ENCODE assay signal across 17 cellular contexts in the genomic region with DNA sequence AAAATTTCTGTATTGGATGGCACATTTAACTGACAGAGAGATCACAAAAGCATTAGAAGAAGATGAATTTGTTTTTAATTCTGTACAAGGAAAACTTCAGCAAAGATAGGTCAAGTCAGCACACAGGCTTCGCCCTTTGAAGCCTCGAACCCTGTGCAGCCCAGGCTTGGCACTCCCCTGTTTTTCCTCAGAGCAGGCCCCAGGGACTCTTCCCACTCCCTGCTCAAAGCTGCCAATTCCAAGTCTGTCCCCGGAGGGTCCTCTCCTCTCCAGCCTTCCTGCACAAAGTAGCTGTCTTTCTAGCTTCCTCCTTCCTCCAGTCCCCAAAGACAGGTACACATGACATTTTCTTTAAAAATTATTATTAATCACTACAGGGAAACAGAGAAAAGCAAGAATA.
DNase-seq lines count a peak whose midpoint lies in the region; ATAC-seq and TF ChIP-seq lines count a peak whose summit lies in the region.
"Had no signal": no experiment of that assay in that cellular context is flagged by ENCODE, and none has a peak within 500 bp of the region (broad histone marks: within the 10 kb centered on the region; RNA-seq: fewer than 3 reads in every experiment).

No MANE protein-coding gene starts in this region.

- H3F3A ChIP-seq in PC-3 (ENCODE audit: low read length, unreplicated experiment) = no peaks in the 10 kb centered on the region

- H2BK15ac ChIP-seq in neuronal stem cell (ENCODE audit: low read length) = no peak overlapping the region

- peaks cover 59% of the 10 kb centered on the region for H3K9me3 Mint-ChIP-seq in HFFc6

- ATAC-seq in PC-3 = no peak
- ATAC-seq in HG03442 (IDR thresholded peaks at IDR 0.05; ENCODE audit: unreplicated experiment) = no peak
- ATAC-seq: A549 had no signal

- BruUV-seq in PC-3 (replicated peaks; lab: Mats Ljungman, UMichigan) = no TSS peak

- H3K14ac ChIP-seq in neuronal stem cell (ENCODE audit: low read length) = no peak overlapping the region

- CTCF ChIA-PET in PC-3 (lab: Charles Lee) = no interaction called here

- peak overlapping the region; percentile 65 for H2AFZ ChIP-seq in neuronal stem cell (ENCODE audit: low read length)
- H2AFZ ChIP-seq in PC-3 (ENCODE audit: low read length) = no peak overlapping the region

- no peak overlapping the region for H4K91ac ChIP-seq in neuronal stem cell (ENCODE audit: low read depth, low read length, poor library complexity)

- H3K27ac Mint-ChIP-seq in HFFc6 = no peak overlapping the region
- H3K27ac Mint-ChIP-seq: IgD-negative memory B cell had no signal

- H4K8ac ChIP-seq in neuronal stem cell (ENCODE audit: low read depth, low read length) = no peak overlapping the region

- TF ChIP-seq CTCF in PC-3 (conservative IDR thresholded peaks at IDR 0.05; ENCODE audit: low read depth, low read length) = no peak
- TF ChIP-seq CTCF in HFFc6 (IDR thresholded peaks at IDR 0.05) = no peak

- peaks cover 5% of the 10 kb centered on the region; the same call in 1 of the 2 replicates for H3K36me3 Mint-ChIP-seq in HFFc6 (ENCODE audit: low read depth)
- H3K36me3 Mint-ChIP-seq: CD4-positive, alpha-beta memory T cell; IgD-negative memory B cell had no signal

- H2AK5ac ChIP-seq in neuronal stem cell (ENCODE audit: low read depth, low read length) = no peak overlapping the region

- H3K79me2 ChIP-seq in PC-3 (ENCODE audit: low read length) = no peaks in the 10 kb centered on the region

- H2BK120ac ChIP-seq in neuronal stem cell (ENCODE audit: low read depth, low read length) = peak overlapping the region; percentile 44

- POLR2A ChIA-PET in PC-3 (lab: Charles Lee; ENCODE audit: unreplicated experiment) = no interaction called here

- WGBS in ectodermal cell, 2 experiments = 54 to 61% methylated on average over 3 of the region's 3 CpGs
- no CpG with 5 or more reads among the region's 3 CpGs for whole genome bisulfite sequencing in neuronal stem cell (ENCODE audit: extremely low coverage in 2 of 2, insufficient read length in 2 of 2, insufficient replicate concordance in 1 of 2), 2 donors

- H2BK12ac ChIP-seq in neuronal stem cell (ENCODE audit: low read length) = no peak overlapping the region

- no peaks in the 10 kb centered on the region for H3K79me1 ChIP-seq in neuronal stem cell (ENCODE audit: low read depth, low read length)

- peak overlapping the region; percentile 38; the same call in 1 of the 2 replicates for H3K9ac ChIP-seq in HUES48 (ENCODE audit: low read depth, low read length)
- no peak overlapping the region for H3K9ac ChIP-seq in iPS-18a (ENCODE audit: low read length)
- H3K9ac ChIP-seq in neuronal stem cell (ENCODE audit: low read depth, low read length, poor library complexity) = no peak overlapping the region
- H3K9ac ChIP-seq in PC-3 (ENCODE audit: low read length) = no peak overlapping the region

- H3K27me3 ChIP-seq in HUES48 (ENCODE audit: control insufficient read depth, insufficient read depth, low read length) (no peaks in the 10 kb centered on the region), ectodermal cell (ENCODE audit: control insufficient read depth, insufficient read depth, low read length, poor library complexity, severe bottlenecking) (no peaks in the 10 kb centered on the region), iPS-18a (ENCODE audit: control insufficient read depth, insufficient read depth, low read length) (no peaks in the 10 kb centered on the region), neuronal stem cell (ENCODE audit: control insufficient read depth in 3 of 3, insufficient read depth in 3 of 3, low read depth in 1 of 3, low read length in 3 of 3) (no peaks in the 10 kb centered on the region), PC-3 (ENCODE audit: low read length) (no peaks in the 10 kb centered on the region)
- H3K27me3 ChIP-seq: BE2C had no signal

- H3K9me2 ChIP-seq in PC-3 (replicated peaks; ENCODE audit: low read length) = no peaks in the 10 kb centered on the region

- H3K27ac ChIP-seq in HUES48 (ENCODE audit: low read depth, low read length) (peak overlapping the region; percentile 85), ectodermal cell (ENCODE audit: insufficient read depth, low read depth, low read length, poor library complexity, severe bottlenecking) (peak overlapping the region; percentile 76), iPS-18a (ENCODE audit: low read length) (peak overlapping the region; percentile 59), neuronal stem cell (replicated peaks; ENCODE audit: low read length) (peak overlapping the region; percentile 68), PC-3 (ENCODE audit: low read length) (no peak overlapping the region)
- H3K27ac ChIP-seq: A549, C4-2B had no signal

- H3K23ac ChIP-seq in neuronal stem cell (ENCODE audit: low read depth, low read length, poor library complexity) = no peak overlapping the region

- H4K20me1 ChIP-seq in PC-3 (ENCODE audit: low read length) = no peaks in the 10 kb centered on the region

- H3K4me1 ChIP-seq in HUES48 (ENCODE audit: control insufficient read depth, insufficient read depth, low read length) = peaks cover 22% of the 10 kb centered on the region
- H3K4me1 ChIP-seq in ectodermal cell (ENCODE audit: control insufficient read depth, insufficient read depth, low read length) = peaks cover 17% of the 10 kb centered on the region
- peaks cover 23% of the 10 kb centered on the region for H3K4me1 ChIP-seq in iPS-18a (ENCODE audit: control insufficient read depth, low read depth, low read length)
- peaks cover 8 to 9% of the 10 kb centered on the region in 2 donors for H3K4me1 ChIP-seq in neuronal stem cell (ENCODE audit: control insufficient read depth in 2 of 2, insufficient read depth in 1 of 2, low read depth in 1 of 2, low read length in 2 of 2)
- no peaks in the 10 kb centered on the region for H3K4me1 ChIP-seq in PC-3 (ENCODE audit: insufficient read depth, low read length)
- H3K4me1 ChIP-seq: A549, BE2C had no signal

- peaks cover 9% of the 10 kb centered on the region; the same call in 1 of the 2 replicates for H3K9me3 ChIP-seq in HUES48 (ENCODE audit: control insufficient read depth, insufficient read depth, low read length)
- no peaks in the 10 kb centered on the region for H3K9me3 ChIP-seq in ectodermal cell (ENCODE audit: control insufficient read depth, low read length)
- H3K9me3 ChIP-seq in iPS-18a (ENCODE audit: control insufficient read depth, low read depth, low read length) = peaks cover 9% of the 10 kb centered on the region
- peaks cover 2 to 12% of the 10 kb centered on the region in 2 donors for H3K9me3 ChIP-seq in neuronal stem cell (replicated peaks in 1 of 2; ENCODE audit: control insufficient read depth in 2 of 2, insufficient read depth in 1 of 2, low read depth in 1 of 2, low read length in 2 of 2)
- H3K9me3 ChIP-seq in PC-3 (ENCODE audit: low read length) = no peaks in the 10 kb centered on the region
- H3K9me3 ChIP-seq: A549, BE2C had no signal

- H3K18ac ChIP-seq in neuronal stem cell (ENCODE audit: low read length) = peak overlapping the region; percentile 76

- no peak overlapping the region for H3K4ac ChIP-seq in neuronal stem cell (ENCODE audit: low read length)

- intact Hi-C loops in PC-3 (cut with micrococcal nuclease) = no loop called here

- no peaks in the 10 kb centered on the region for H3K4me1 Mint-ChIP-seq in HFFc6 (ENCODE audit: low read depth)
- H3K4me1 Mint-ChIP-seq: IgD-negative memory B cell had no signal

- H3K4me2 ChIP-seq in neuronal stem cell (ENCODE audit: insufficient read depth, low read length, poor library complexity, severe bottlenecking) (no peak overlapping the region), PC-3 (ENCODE audit: low read length) (no peak overlapping the region)
- H3K4me2 ChIP-seq: A549 had no signal

- H3K36me3 ChIP-seq in HUES48 (ENCODE audit: control insufficient read depth, insufficient read depth, low read length) = no peaks in the 10 kb centered on the region
- no peaks in the 10 kb centered on the region for H3K36me3 ChIP-seq in ectodermal cell (ENCODE audit: control insufficient read depth, insufficient read depth, low read length)
- no peaks in the 10 kb centered on the region for H3K36me3 ChIP-seq in iPS-18a (ENCODE audit: control insufficient read depth, low read depth, low read length)
- no peaks in the 10 kb centered on the region for H3K36me3 ChIP-seq in neuronal stem cell (replicated peaks in 1 of 2; ENCODE audit: control insufficient read depth in 2 of 2, insufficient read depth in 2 of 2, low read length in 2 of 2)
- H3K36me3 ChIP-seq in PC-3 (ENCODE audit: low read depth, low read length) = no peaks in the 10 kb centered on the region
- H3K36me3 ChIP-seq: BE2C had no signal

- no peak overlapping the region for H3K4me3 ChIP-seq in HUES48 (ENCODE audit: low read depth, low read length)
- no peak overlapping the region for H3K4me3 ChIP-seq in ectodermal cell (ENCODE audit: insufficient read depth, low read depth, low read length)
- no peak overlapping the region for H3K4me3 ChIP-seq in iPS-18a (ENCODE audit: low read length)
- no peak overlapping the region for H3K4me3 ChIP-seq in neuronal stem cell (ENCODE audit: low read length in 2 of 2)
- H3K4me3 ChIP-seq in PC-3 (ENCODE audit: low read length) = no peak overlapping the region
- H3K4me3 ChIP-seq: A549 had no signal

- no peak overlapping the region for H2BK5ac ChIP-seq in neuronal stem cell (ENCODE audit: low read length)

- DNase-seq in neuronal stem cell (ENCODE audit: low spot score) (no peak), 8988T (no peak), PC-3 (no peak), HFFc6 (no peak)
- DNase-seq: BE2C; CD4-positive, alpha-beta memory T cell; DMS79 treated with DMSO at 0.1 percent for 48 hours; EL; GDM1; KG1 had no signal

- H3K27me3 Mint-ChIP-seq in HFFc6 (ENCODE audit: insufficient read depth) = no peaks in the 10 kb centered on the region
- H3K27me3 Mint-ChIP-seq: CD4-positive, alpha-beta memory T cell; IgD-negative memory B cell had no signal

- no peak overlapping the region for H3K4me3 Mint-ChIP-seq in HFFc6
- H3K4me3 Mint-ChIP-seq: CD4-positive, alpha-beta memory T cell; IgD-negative memory B cell had no signal
